29 cellular contexts compared by ENCODE assay signal in the genomic region with DNA sequence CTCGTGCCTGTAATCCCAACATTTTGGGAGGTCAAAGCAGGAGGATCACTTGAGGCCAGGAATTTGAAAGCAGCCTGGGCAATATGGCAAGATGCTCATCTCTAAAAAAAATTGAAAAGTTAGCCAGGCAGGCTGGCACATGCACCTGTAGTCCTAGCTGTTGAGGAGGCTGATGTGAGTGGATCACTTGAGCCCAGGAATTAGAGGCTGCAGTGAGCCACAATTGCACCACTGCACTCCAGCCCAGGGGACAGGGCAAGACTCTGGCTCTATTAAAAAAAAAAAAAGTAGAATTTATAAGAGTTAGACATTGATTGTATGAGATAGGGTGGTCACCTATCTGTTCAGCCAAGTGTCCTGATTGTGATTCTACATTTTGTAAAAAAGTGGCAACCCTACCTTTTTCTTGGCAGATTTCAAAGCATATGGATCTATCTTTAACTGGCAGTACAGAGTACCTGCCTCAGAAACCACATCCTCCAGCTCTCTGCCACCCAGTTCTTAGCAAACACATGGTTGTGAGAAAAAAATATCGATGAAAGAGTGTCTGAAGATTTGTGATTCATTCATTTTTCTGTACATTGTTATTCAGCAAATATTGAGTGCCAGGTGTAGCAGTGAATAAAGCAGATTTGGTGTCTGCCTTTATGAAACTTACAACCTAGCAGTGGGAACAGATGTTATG.
DNase-seq lines count a peak whose midpoint lies in the region; ATAC-seq and TF ChIP-seq lines count a peak whose summit lies in the region.
"Had no signal": no experiment of that assay in that cellular context is flagged by ENCODE, and none has a peak within 500 bp of the region (broad histone marks: within the 10 kb centered on the region; RNA-seq: fewer than 3 reads in every experiment).

No MANE protein-coding gene starts in this region.

- no peaks in the 10 kb centered on the region for H3K79me2 ChIP-seq in KMS-11 (ENCODE audit: insufficient read depth, low read depth)

- no peak for TF ChIP-seq CTCF in KMS-11 (conservative IDR thresholded peaks at IDR 0.05; ENCODE audit: low read depth, low read length)
- no peak for TF ChIP-seq CTCF in activated CD8-positive, alpha-beta T cell treated with anti-CD3 and anti-CD28 coated beads for 36 hours (IDR thresholded peaks at IDR 0.05)

- H3K4me1 Mint-ChIP-seq in activated naive CD8-positive, alpha-beta T cell treated with anti-CD3 and anti-CD28 coated beads, Interleukin-2, amount 10 ng/mL, durations not matched to agents 7 days and 5 days, result peaks cover 15% of the 10 kb centered on the region
- peaks cover 6% of the 10 kb centered on the region for H3K4me1 Mint-ChIP-seq in activated naive CD8-positive, alpha-beta T cell treated with anti-CD3 and anti-CD28 coated beads for 36 hours
- H3K4me1 Mint-ChIP-seq in activated CD8-positive, alpha-beta T cell treated with anti-CD3 and anti-CD28 coated beads for 36 hours (ENCODE audit: low read depth), result peaks cover 8% of the 10 kb centered on the region
- peaks cover 0 to 22% (median 14%) of the 10 kb centered on the region in 7 donors for H3K4me1 Mint-ChIP-seq in naive thymus-derived CD4-positive, alpha-beta T cell
- H3K4me1 Mint-ChIP-seq: stimulated activated memory B cell treated with anti-CD40 and anti-IgM and Interleukin-4, amounts not matched to agents 10 μg/mL and 1 μg/mL and 100 μg/mL, for 72 hours had no signal

- H3K9me3 Mint-ChIP-seq in activated naive CD8-positive, alpha-beta T cell treated with anti-CD3 and anti-CD28 coated beads, Interleukin-2, amount 10 ng/mL, durations not matched to agents 7 days and 5 days, result no peaks in the 10 kb centered on the region
- H3K9me3 Mint-ChIP-seq in activated naive CD8-positive, alpha-beta T cell treated with anti-CD3 and anti-CD28 coated beads for 36 hours, result no peaks in the 10 kb centered on the region
- no peaks in the 10 kb centered on the region for H3K9me3 Mint-ChIP-seq in activated CD8-positive, alpha-beta T cell treated with anti-CD3 and anti-CD28 coated beads for 36 hours
- no peaks in the 10 kb centered on the region for H3K9me3 Mint-ChIP-seq in naive thymus-derived CD4-positive, alpha-beta T cell
- H3K9me3 Mint-ChIP-seq: stimulated activated memory B cell treated with anti-CD40 and anti-IgM and Interleukin-4, amounts not matched to agents 10 μg/mL and 1 μg/mL and 100 μg/mL, for 72 hours had no signal

- POLR2A ChIA-PET in activated naive CD8-positive, alpha-beta T cell treated with anti-CD3 and anti-CD28 coated beads, Interleukin-2, amount 10 ng/mL, durations not matched to agents 7 days and 5 days (lab: Charles Lee), result interaction anchor here (0.5 kb wide), 1 partner anchor 14 kb away, joined by 3 read pairs; no protein-coding TSS in a partner anchor
- POLR2A ChIA-PET in activated CD8-positive, alpha-beta T cell treated with anti-CD3 and anti-CD28 coated beads for 36 hours (lab: Charles Lee), result no interaction called here
- POLR2A ChIA-PET in naive thymus-derived CD4-positive, alpha-beta T cell (lab: Charles Lee), result interaction anchor here (0.6 to 0.8 kb wide), 2 partner anchors 83 to 1873 kb away, joined by 3 read pairs; partner anchors contain the start of gene ST3GAL3

- peak overlapping the region; percentile 53 for H3K27ac ChIP-seq in KMS-11
- no peak overlapping the region for H3K27ac ChIP-seq in naive thymus-derived CD4-positive, alpha-beta T cell (ENCODE audit: low read depth, low read length)
- H3K27ac ChIP-seq: BLaER1 treated with 17β-estradiol and CSF1 and Interleukin-3, amounts not matched to agents 10 nM and 100 nM; epithelial cell of prostate; left ventricle myocardium inferior; prostate gland; thyroid gland; vagina; VCaP had no signal

- ATAC-seq in activated naive CD8-positive, alpha-beta T cell treated with anti-CD3 and anti-CD28 coated beads, Interleukin-2, amount 10 ng/mL, durations not matched to agents 7 days and 5 days (ENCODE audit: low read depth), result peak; percentile 86
- peak; percentile 74 for ATAC-seq in activated CD8-positive, alpha-beta T cell treated with anti-CD3 and anti-CD28 coated beads for 36 hours
- ATAC-seq in naive thymus-derived CD4-positive, alpha-beta T cell, result peak; percentile 77
- ATAC-seq in HG03025 (IDR thresholded peaks at IDR 0.05; ENCODE audit: low FRiP score, unreplicated experiment), result no peak
- ATAC-seq: HCT116; sciatic nerve; stimulated activated memory B cell treated with anti-CD40 and anti-IgM and Interleukin-4, amounts not matched to agents 10 μg/mL and 1 μg/mL and 100 μg/mL, for 72 hours had no signal

- H3K36me3 ChIP-seq in KMS-11 (ENCODE audit: insufficient read depth), result no peaks in the 10 kb centered on the region
- no peaks in the 10 kb centered on the region for H3K36me3 ChIP-seq in naive thymus-derived CD4-positive, alpha-beta T cell (ENCODE audit: control insufficient read depth in 2 of 3, insufficient read depth in 3 of 3, low read length in 3 of 3)
- H3K36me3 ChIP-seq: left ventricle myocardium inferior, prostate gland, thyroid gland, vagina had no signal

- H3K4me3 ChIP-seq in KMS-11 (IDR thresholded peaks at IDR 0.05; ENCODE audit: insufficient read depth, low read depth, low read length), result no peak overlapping the region
- H3K4me3 ChIP-seq in naive thymus-derived CD4-positive, alpha-beta T cell (ENCODE audit: low read length), result no peak overlapping the region
- H3K4me3 ChIP-seq: BLaER1 treated with 17β-estradiol and CSF1 and Interleukin-3, amounts not matched to agents 10 nM and 100 nM; left ventricle myocardium inferior; prostate gland; thyroid gland; vagina had no signal

- H3K36me3 Mint-ChIP-seq in activated naive CD8-positive, alpha-beta T cell treated with anti-CD3 and anti-CD28 coated beads, Interleukin-2, amount 10 ng/mL, durations not matched to agents 7 days and 5 days, result peaks cover 14% of the 10 kb centered on the region
- peaks cover 3% of the 10 kb centered on the region for H3K36me3 Mint-ChIP-seq in activated naive CD8-positive, alpha-beta T cell treated with anti-CD3 and anti-CD28 coated beads for 36 hours
- H3K36me3 Mint-ChIP-seq in activated CD8-positive, alpha-beta T cell treated with anti-CD3 and anti-CD28 coated beads for 36 hours (ENCODE audit: low read depth), result peaks cover 2% of the 10 kb centered on the region
- H3K36me3 Mint-ChIP-seq in naive thymus-derived CD4-positive, alpha-beta T cell, result peaks cover 0 to 21% (median 11%) of the 10 kb centered on the region in 5 donors

- peak overlapping the region; percentile 48 for H3K27ac Mint-ChIP-seq in activated naive CD8-positive, alpha-beta T cell treated with anti-CD3 and anti-CD28 coated beads, Interleukin-2, amount 10 ng/mL, durations not matched to agents 7 days and 5 days
- H3K27ac Mint-ChIP-seq in activated naive CD8-positive, alpha-beta T cell treated with anti-CD3 and anti-CD28 coated beads for 36 hours, result no peak overlapping the region
- no peak overlapping the region for H3K27ac Mint-ChIP-seq in activated CD8-positive, alpha-beta T cell treated with anti-CD3 and anti-CD28 coated beads for 36 hours
- peak overlapping the region in 2 of 9 donors; percentile 20 to 59 for H3K27ac Mint-ChIP-seq in naive thymus-derived CD4-positive, alpha-beta T cell
- H3K27ac Mint-ChIP-seq: stimulated activated memory B cell treated with anti-CD40 and anti-IgM and Interleukin-4, amounts not matched to agents 10 μg/mL and 1 μg/mL and 100 μg/mL, for 72 hours had no signal

- peak overlapping the region; percentile 40 for H3K4me2 ChIP-seq in KMS-11
- H3K4me2 ChIP-seq: BLaER1 treated with 17β-estradiol and CSF1 and Interleukin-3, amounts not matched to agents 10 nM and 100 nM had no signal

- H4K20me1 ChIP-seq in KMS-11 (ENCODE audit: insufficient read depth), result no peaks in the 10 kb centered on the region
- H4K20me1 ChIP-seq: BLaER1 treated with 17β-estradiol and CSF1 and Interleukin-3, amounts not matched to agents 10 nM and 100 nM had no signal

- DNase-seq in activated naive CD8-positive, alpha-beta T cell treated with anti-CD3 and anti-CD28 coated beads, Interleukin-2, amount 10 ng/mL, durations not matched to agents 7 days and 5 days, result no peak
- no peak for DNase-seq in activated naive CD8-positive, alpha-beta T cell treated with anti-CD3 and anti-CD28 coated beads for 36 hours
- DNase-seq in activated CD8-positive, alpha-beta T cell treated with anti-CD3 and anti-CD28 coated beads for 36 hours, result peak; percentile 31
- peak in 7 of 9 donors; percentile 14 to 72 (median 59) for DNase-seq in naive thymus-derived CD4-positive, alpha-beta T cell
- DNase-seq in NCI-H1048 (lab: John Stamatoyannopoulos, UW) (no peak), ecto neural progenitor cell (ENCODE audit: low spot score) (no peak)
- DNase-seq: activated T-cell treated with anti-CD3 and anti-CD28 coated beads, Interleukin-2, amount 50 U/mL, for 1 hour; Calu3; islet precursor cell; Karpas-422; left ventricle myocardium inferior; NCI-H1092; NCI-H1694 treated with DMSO at 0.1 percent for 48 hours; NCI-H524; NK-92 treated with Interleukin-12 subunit alpha and Interleukin-12 subunit beta, amount 100 ng/mL, for 24 hours; Right ventricle myocardium superior; stimulated activated CD4-positive, alpha-beta T cell treated with anti-CD3 and anti-CD28 coated beads, Interleukin-4, amount 100 ng/mL, for 24 hours; T-helper 9 cell; thyroid gland had no signal

- H2AFZ ChIP-seq in KMS-11 (ENCODE audit: low read depth), result 0 out of 2 replicates have a peak overlapping the region, but pooled peaks have one; percentile 4

- peaks cover 33% of the 10 kb centered on the region for H3K4me1 ChIP-seq in KMS-11 (ENCODE audit: low read depth, poor library complexity, severe bottlenecking)
- H3K4me1 ChIP-seq in naive thymus-derived CD4-positive, alpha-beta T cell (ENCODE audit: control insufficient read depth in 2 of 2, insufficient read depth in 2 of 2, low read length in 2 of 2), result peaks cover 0 to 15% of the 10 kb centered on the region in 2 donors
- H3K4me1 ChIP-seq: prostate gland, thyroid gland had no signal

- H3K4me3 Mint-ChIP-seq in activated naive CD8-positive, alpha-beta T cell treated with anti-CD3 and anti-CD28 coated beads, Interleukin-2, amount 10 ng/mL, durations not matched to agents 7 days and 5 days, result peak overlapping the region; percentile 41
- H3K4me3 Mint-ChIP-seq in activated naive CD8-positive, alpha-beta T cell treated with anti-CD3 and anti-CD28 coated beads for 36 hours, result no peak overlapping the region
- no peak overlapping the region for H3K4me3 Mint-ChIP-seq in activated CD8-positive, alpha-beta T cell treated with anti-CD3 and anti-CD28 coated beads for 36 hours
- peak overlapping the region in 6 of 10 donors; percentile 2 to 46 (median 31) for H3K4me3 Mint-ChIP-seq in naive thymus-derived CD4-positive, alpha-beta T cell
- H3K4me3 Mint-ChIP-seq: stimulated activated memory B cell treated with anti-CD40 and anti-IgM and Interleukin-4, amounts not matched to agents 10 μg/mL and 1 μg/mL and 100 μg/mL, for 72 hours had no signal

- no peaks in the 10 kb centered on the region for H3K9me3 ChIP-seq in naive thymus-derived CD4-positive, alpha-beta T cell (ENCODE audit: control insufficient read depth in 2 of 3, low read length in 3 of 3)
- H3K9me3 ChIP-seq: BLaER1 treated with 17β-estradiol and CSF1 and Interleukin-3, amounts not matched to agents 10 nM and 100 nM; left ventricle myocardium inferior; prostate gland; thyroid gland; vagina had no signal

- H3K9ac ChIP-seq in KMS-11, result no peak overlapping the region
- H3K9ac ChIP-seq: BLaER1 treated with 17β-estradiol and CSF1 and Interleukin-3, amounts not matched to agents 10 nM and 100 nM had no signal

- CTCF ChIA-PET in activated CD8-positive, alpha-beta T cell treated with anti-CD3 and anti-CD28 coated beads for 36 hours (lab: Charles Lee), result interaction anchor here (1.6 to 2.1 kb wide), 2 partner anchors 26 to 145 kb away, joined by 5 read pairs; no protein-coding TSS in a partner anchor
- CTCF ChIA-PET in naive thymus-derived CD4-positive, alpha-beta T cell (lab: Charles Lee), result no interaction called here

- no peaks in the 10 kb centered on the region for H3K27me3 Mint-ChIP-seq in activated naive CD8-positive, alpha-beta T cell treated with anti-CD3 and anti-CD28 coated beads, Interleukin-2, amount 10 ng/mL, durations not matched to agents 7 days and 5 days
- no peaks in the 10 kb centered on the region for H3K27me3 Mint-ChIP-seq in activated naive CD8-positive, alpha-beta T cell treated with anti-CD3 and anti-CD28 coated beads for 36 hours
- H3K27me3 Mint-ChIP-seq in activated CD8-positive, alpha-beta T cell treated with anti-CD3 and anti-CD28 coated beads for 36 hours, result no peaks in the 10 kb centered on the region
- H3K27me3 Mint-ChIP-seq in naive thymus-derived CD4-positive, alpha-beta T cell, result no peaks in the 10 kb centered on the region
- H3K27me3 Mint-ChIP-seq: stimulated activated memory B cell treated with anti-CD40 and anti-IgM and Interleukin-4, amounts not matched to agents 10 μg/mL and 1 μg/mL and 100 μg/mL, for 72 hours had no signal

- intact Hi-C loops in activated CD8-positive, alpha-beta T cell treated with anti-CD3 and anti-CD28 coated beads for 36 hours (cut with micrococcal nuclease), result no loop called here
- intact Hi-C loops in naive thymus-derived CD4-positive, alpha-beta T cell (cut with micrococcal nuclease), result no loop called here

- no peaks in the 10 kb centered on the region for H3K27me3 ChIP-seq in KMS-11 (ENCODE audit: insufficient read depth, low read depth)
- H3K27me3 ChIP-seq in naive thymus-derived CD4-positive, alpha-beta T cell (ENCODE audit: control insufficient read depth in 2 of 2, insufficient read depth in 2 of 2, low read length in 2 of 2), result no peaks in the 10 kb centered on the region
- H3K27me3 ChIP-seq: BLaER1 treated with 17β-estradiol and CSF1 and Interleukin-3, amounts not matched to agents 10 nM and 100 nM; thyroid gland; vagina had no signal

Comparison
In these comparisons a context has a peak if more than half of its experiments do, and no peak if none do; other contexts are left out.
1. H3K4me3 Mint-ChIP-seq: peak in activated naive CD8-positive, alpha-beta T cell treated with anti-CD3 and anti-CD28 coated beads, Interleukin-2, amount 10 ng/mL, durations not matched to agents 7 days and 5 days (single experiment) and naive thymus-derived CD4-positive, alpha-beta T cell (6 of 10); none in activated naive CD8-positive, alpha-beta T cell treated with anti-CD3 and anti-CD28 coated beads for 36 hours (single experiment) and activated CD8-positive, alpha-beta T cell treated with anti-CD3 and anti-CD28 coated beads for 36 hours (single experiment).
2. DNase-seq: peak in activated CD8-positive, alpha-beta T cell treated with anti-CD3 and anti-CD28 coated beads for 36 hours (single experiment) and naive thymus-derived CD4-positive, alpha-beta T cell (7 of 9); none in activated naive CD8-positive, alpha-beta T cell treated with anti-CD3 and anti-CD28 coated beads, Interleukin-2, amount 10 ng/mL, durations not matched to agents 7 days and 5 days (single experiment), activated naive CD8-positive, alpha-beta T cell treated with anti-CD3 and anti-CD28 coated beads for 36 hours (single experiment), NCI-H1048 (single experiment) and ecto neural progenitor cell (single experiment).